26 cellular contexts compared by ENCODE assay signal in genomic region chr3:141632779-141633374, GRCh38.
DNase-seq lines count a peak whose midpoint lies in the region; ATAC-seq and TF ChIP-seq lines count a peak whose summit lies in the region.
"Had no signal": no experiment of that assay in that cellular context is flagged by ENCODE, and none has a peak within 500 bp of the region (broad histone marks: within the 10 kb centered on the region; RNA-seq: fewer than 3 reads in every experiment).

No MANE protein-coding gene starts in this region.

- H3K27ac Mint-ChIP-seq in H9 = peak overlapping the region in 1 of 3 experiments; percentile 66; a peak in 1 of 7 replicates
- H3K27ac Mint-ChIP-seq: activated B cell treated with CpG ODN at 0.5 μM for 24 hours; activated T-helper 1 cell treated with anti-CD3 and anti-CD28 coated beads, Interleukin-12 subunit alpha, Interleukin-12 subunit beta, Interleukin-2, Interleukin-4 antibody, amounts not matched to agents 30 ng/mL and 10 ng/mL and 1 ng/mL, durations not matched to agents 14 hours and 24 hours and 36 hours; effector memory CD8-positive, alpha-beta T cell; memory B cell had no signal

- no peak overlapping the region for H3K23ac ChIP-seq in H9 (ENCODE audit: insufficient read length, low read depth, low read length)

- H3K27ac ChIP-seq in H9 (ENCODE audit: insufficient read length, low read depth, low read length) (no peak overlapping the region), WERI-Rb-1 (no peak overlapping the region)
- H3K27ac ChIP-seq: BLaER1, HL-60, left lung, right lobe of liver, tibial nerve had no signal

- no peaks in the 10 kb centered on the region for H3K79me1 ChIP-seq in H9 (ENCODE audit: insufficient read depth, low read depth, low read length, poor library complexity, severe bottlenecking)

- no peak overlapping the region for H3K18ac ChIP-seq in H9 (ENCODE audit: insufficient read length, low read depth, low read length)

- no peak overlapping the region for H3K4me2 ChIP-seq in H9 (ENCODE audit: insufficient read depth, insufficient read length, low read length)
- H3K4me2 ChIP-seq: BLaER1 had no signal

- H3K56ac ChIP-seq in H9 (ENCODE audit: insufficient read length, low read depth, low read length) = no peak overlapping the region

- H2AK5ac ChIP-seq in H9 (ENCODE audit: insufficient read length, low read length) = no peak overlapping the region

- no peak overlapping the region for H2BK15ac ChIP-seq in H9 (ENCODE audit: low read depth, low read length)

- no peak overlapping the region for H2BK12ac ChIP-seq in H9 (ENCODE audit: insufficient read length, low read depth, low read length)

- H3K4ac ChIP-seq in H9 (ENCODE audit: low read depth, low read length) = no peak overlapping the region

- H4K91ac ChIP-seq in H9 (ENCODE audit: insufficient read length, low read depth, low read length) = no peak overlapping the region

- peaks cover 2 to 5% of the 10 kb centered on the region in 2 experiments; a peak in 3 of 4 replicates for H3K4me1 Mint-ChIP-seq in H9
- H3K4me1 Mint-ChIP-seq: activated B cell treated with CpG ODN at 0.5 μM for 24 hours, memory B cell, neural crest cell had no signal

- peaks cover 2 to 5% (median 3%) of the 10 kb centered on the region in 3 experiments; a peak in 3 of 7 replicates for H3K36me3 Mint-ChIP-seq in H9 (ENCODE audit: insufficient read depth in 1 of 3, low read depth in 3 of 3)
- H3K36me3 Mint-ChIP-seq: memory B cell had no signal

- no peak for ATAC-seq in HG03045 (IDR thresholded peaks at IDR 0.05; ENCODE audit: unreplicated experiment)
- ATAC-seq in HG03196 (IDR thresholded peaks at IDR 0.05; ENCODE audit: unreplicated experiment) = no peak
- ATAC-seq: effector memory CD8-positive, alpha-beta T cell; left lung; right lobe of liver had no signal

- no peak overlapping the region for H2BK20ac ChIP-seq in H9 (ENCODE audit: low read depth, low read length, poor library complexity, severe bottlenecking)

- peaks cover 9 to 14% of the 10 kb centered on the region in 2 experiments; a peak in 4 of 5 replicates for H3K9me3 Mint-ChIP-seq in H9
- H3K9me3 Mint-ChIP-seq: memory B cell had no signal

- H3K27me3 ChIP-seq in H9 (ENCODE audit: insufficient read depth, low read length) (no peaks in the 10 kb centered on the region), WERI-Rb-1 (ENCODE audit: insufficient read depth, low read depth, severe bottlenecking) (no peaks in the 10 kb centered on the region)
- H3K27me3 ChIP-seq: BLaER1, left lung, right lobe of liver, tibial nerve had no signal

- no peaks in the 10 kb centered on the region for H3K9me3 ChIP-seq in H9 (ENCODE audit: control insufficient read depth, low read depth, low read length)
- H3K9me3 ChIP-seq in WERI-Rb-1 (ENCODE audit: severe bottlenecking) = no peaks in the 10 kb centered on the region
- H3K9me3 ChIP-seq: right lobe of liver had no signal

- H3K79me2 ChIP-seq in H9 (ENCODE audit: insufficient read depth, low read length) = no peaks in the 10 kb centered on the region

- WGBS in H9 (ENCODE audit: extremely low coverage, insufficient read length, low lambda C conversion rate) = no CpG with 5 or more reads among the region's 4 CpGs

- TF ChIP-seq CTCF in H9 (conservative IDR thresholded peaks at IDR 0.05) (peak; percentile 38), WERI-Rb-1 (IDR thresholded peaks at IDR 0.05; ENCODE audit: low read depth, low read length) (no peak)

- H4K20me1 ChIP-seq in H9 (ENCODE audit: control insufficient read depth, insufficient read depth, insufficient read length) = no peaks in the 10 kb centered on the region
- H4K20me1 ChIP-seq: BLaER1 had no signal

- H3K27me3 Mint-ChIP-seq in H9 (ENCODE audit: low read depth) = peaks cover 4% of the 10 kb centered on the region; the same call in 1 of the 2 replicates

- H2AFZ ChIP-seq in H9 (ENCODE audit: low read length) = no peak overlapping the region

- H3K23me2 ChIP-seq in H9 (ENCODE audit: insufficient read length, low read depth, low read length, poor library complexity, severe bottlenecking) = no peaks in the 10 kb centered on the region

- H4K5ac ChIP-seq in H9 (ENCODE audit: insufficient read length, low read depth, low read length) = no peak overlapping the region

- H3K14ac ChIP-seq in H9 (ENCODE audit: insufficient read depth, low read length) = no peak overlapping the region

- DNase-seq in H9 = peak; percentile 67
- peak; percentile 62 for DNase-seq in NCI-H146 (lab: John Stamatoyannopoulos, UW)
- peak; percentile 41 for DNase-seq in WERI-Rb-1
- DNase-seq in myocyte (ENCODE audit: low read depth) = peak; percentile 86
- no peak for DNase-seq in SW 1271 (lab: John Stamatoyannopoulos, UW)
- DNase-seq: activated B cell treated with CpG ODN at 0.5 μM for 24 hours; activated CD8-positive, alpha-beta memory T cell treated with anti-CD3 and anti-CD28 coated beads, Interleukin-2, amount 50 U/mL, for 48 hours; activated naive CD4-positive, alpha-beta T cell treated with Interleukin-2 at 50 U/mL for 16 hours; caudate nucleus; DMS153; effector memory CD8-positive, alpha-beta T cell; erythroblast; KG1; left lung; NCI-H1417; NCI-H2171 treated with DMSO at 0.1 percent for 48 hours; right lobe of liver; stimulated activated CD4-positive, alpha-beta T cell treated with anti-CD3 and anti-CD28 coated beads, Interleukin-4, amount 100 ng/mL, for 24 hours had no signal

- no peak overlapping the region for H3T11ph ChIP-seq in H9 (ENCODE audit: low read length)

- H3K4me3 ChIP-seq in WERI-Rb-1 (ENCODE audit: low read depth, low read length) = no peak overlapping the region
- H3K4me3 ChIP-seq: BLaER1, left lung, right lobe of liver, tibial nerve had no signal

- H4K8ac ChIP-seq in H9 (replicated peaks; ENCODE audit: insufficient read length, low read depth, low read length) = no peak overlapping the region

- H3K4me3 Mint-ChIP-seq in H9 = no peak overlapping the region
- H3K4me3 Mint-ChIP-seq: activated B cell treated with CpG ODN at 0.5 μM for 24 hours; activated T-helper 1 cell treated with anti-CD3 and anti-CD28 coated beads, Interleukin-12 subunit alpha, Interleukin-12 subunit beta, Interleukin-2, Interleukin-4 antibody, amounts not matched to agents 30 ng/mL and 10 ng/mL and 1 ng/mL, durations not matched to agents 14 hours and 24 hours and 36 hours; effector memory CD8-positive, alpha-beta T cell; memory B cell; neural crest cell had no signal

- no peaks in the 10 kb centered on the region for H3K4me1 ChIP-seq in H9 (ENCODE audit: insufficient read depth, low read length)
- H3K4me1 ChIP-seq: BLaER1, left lung, right lobe of liver, tibial nerve had no signal

- no peak overlapping the region for H2BK5ac ChIP-seq in H9 (ENCODE audit: insufficient read length, low read length)

- no peak overlapping the region for H3K9ac ChIP-seq in H9 (ENCODE audit: extremely low read depth, insufficient read length, low read length)
- H3K9ac ChIP-seq: BLaER1 had no signal

- H3K36me3 ChIP-seq in WERI-Rb-1 = no peaks in the 10 kb centered on the region
- H3K36me3 ChIP-seq: BLaER1, left lung, right lobe of liver, tibial nerve had no signal

- no peak overlapping the region for H2BK120ac ChIP-seq in H9 (ENCODE audit: low read depth, low read length, poor library complexity, severe bottlenecking)

Comparison
In these comparisons a context has a peak if more than half of its experiments do, and no peak if none do; other contexts are left out.
1. DNase-seq: peak in H9 (single experiment), NCI-H146 (single experiment), WERI-Rb-1 (single experiment) and myocyte (single experiment); none in SW 1271 (0 of 2).